ENCODE assay signal across 19 cellular contexts in the genomic region with DNA sequence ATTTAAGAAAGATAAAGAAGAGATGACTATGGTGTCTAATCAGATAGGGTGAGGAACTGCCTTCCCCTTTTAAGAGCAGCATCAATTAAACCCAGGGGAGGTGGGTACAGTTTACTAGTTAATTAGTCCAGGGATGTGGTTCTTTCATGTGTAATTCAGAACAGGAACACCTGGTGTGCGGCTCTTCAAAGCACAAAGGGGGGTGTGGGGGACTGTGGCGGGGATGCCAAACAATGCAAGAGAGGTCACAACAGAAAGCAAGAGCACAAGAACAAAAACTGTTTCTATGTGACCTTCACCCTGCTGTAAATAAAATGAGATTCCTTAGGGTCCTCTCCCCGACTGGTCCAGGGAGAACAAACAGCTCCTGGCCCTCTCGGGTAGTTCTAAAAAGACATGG.
A peak's percentile ranks its signal among the peaks of the same experiment; 100 is the strongest.
DNase-seq lines count a peak whose midpoint lies in the region; ATAC-seq lines count a peak whose summit lies in the region.
"Had no signal": no experiment of that assay in that cellular context is flagged by ENCODE, and none has a peak within 500 bp of the region (broad histone marks: within the 10 kb centered on the region; RNA-seq: fewer than 3 reads in every experiment).

No MANE protein-coding gene starts in this region.

- H3K9me3 ChIP-seq in HUES48 (ENCODE audit: control insufficient read depth, insufficient read depth, low read length) (no peaks in the 10 kb centered on the region), T-helper 17 cell (ENCODE audit: control insufficient read depth, low read length, poor library complexity, severe bottlenecking) (no peaks in the 10 kb centered on the region)
- H3K9me3 ChIP-seq: SK-N-SH, stomach had no signal

- peak overlapping the region; percentile 63 for H3K27ac ChIP-seq in HUES48 (ENCODE audit: low read depth, low read length)
- H3K27ac ChIP-seq: cardiac muscle cell, stomach had no signal

- H3K9ac ChIP-seq in HUES48 (ENCODE audit: low read depth, low read length): no peak overlapping the region
- H3K9ac ChIP-seq: SK-N-SH had no signal

- peaks cover 28% of the 10 kb centered on the region for H3K4me1 ChIP-seq in HUES48 (ENCODE audit: control insufficient read depth, insufficient read depth, low read length)

- no peak overlapping the region for H3K4me3 ChIP-seq in HUES48 (ENCODE audit: low read depth, low read length)
- H3K4me3 ChIP-seq: cardiac muscle cell, stomach had no signal

- H3K36me3 ChIP-seq in HUES48 (ENCODE audit: control insufficient read depth, insufficient read depth, low read length): no peaks in the 10 kb centered on the region
- H3K36me3 ChIP-seq: cardiac muscle cell, stomach had no signal

- H3K36me3 Mint-ChIP-seq in T-helper 17 cell (ENCODE audit: low read depth): no peaks in the 10 kb centered on the region
- H3K36me3 Mint-ChIP-seq: natural killer cell had no signal

- no peak for ATAC-seq in GM19395 (IDR thresholded peaks at IDR 0.05; ENCODE audit: unreplicated experiment)
- no peak for ATAC-seq in T-helper 17 cell
- ATAC-seq: activated T-cell treated with anti-CD3 and anti-CD28 coated beads, Interleukin-2, amount 50 U/mL, for 72 hours; natural killer cell had no signal

- no peaks in the 10 kb centered on the region for H3K27me3 Mint-ChIP-seq in T-helper 17 cell
- H3K27me3 Mint-ChIP-seq: CD4-positive, alpha-beta T cell had no signal

- H3K4me3 Mint-ChIP-seq in T-helper 17 cell: no peak overlapping the region
- H3K4me3 Mint-ChIP-seq: activated T-cell treated with anti-CD3 and anti-CD28 coated beads, Interleukin-2, amount 50 U/mL, for 72 hours; CD4-positive, alpha-beta T cell; HFFc6; natural killer cell had no signal

- peaks cover 31% of the 10 kb centered on the region for H3K27me3 ChIP-seq in HUES48 (ENCODE audit: control insufficient read depth, insufficient read depth, low read length)
- H3K27me3 ChIP-seq: cardiac muscle cell, stomach had no signal

- DNase-seq in COLO668 (lab: John Stamatoyannopoulos, UW; ENCODE audit: unreplicated experiment) (peak; percentile 35), NCI-H2171 (lab: John Stamatoyannopoulos, UW) (peak; percentile 36), iPS DF 19.7 (ENCODE audit: low read depth, low spot score) (peak; percentile 64), head of caudate nucleus (no peak), T-helper 17 cell (no peak)
- no peak for DNase-seq in stimulated activated CD4-positive, alpha-beta T cell treated with anti-CD3 and anti-CD28 coated beads, Interleukin-4, amount 100 ng/mL, for 24 hours
- DNase-seq: activated T-cell treated with anti-CD3 and anti-CD28 coated beads, Interleukin-2, amount 50 U/mL, for 72 hours; CD4-positive, alpha-beta T cell; effector CD8-positive, alpha-beta T cell; HFFc6; hippocampal formation; KG1; natural killer cell; NCI-H1694 treated with DMSO at 0.1 percent for 48 hours; SK-N-SH; stomach had no signal

- H3K27ac Mint-ChIP-seq in T-helper 17 cell: no peak overlapping the region
- H3K27ac Mint-ChIP-seq: activated T-cell treated with anti-CD3 and anti-CD28 coated beads, Interleukin-2, amount 50 U/mL, for 72 hours; CD4-positive, alpha-beta T cell; HFFc6; natural killer cell had no signal

- intact Hi-C loops in head of caudate nucleus (cut with DNase I): no loop called here

- H3K4me1 Mint-ChIP-seq in T-helper 17 cell: no peaks in the 10 kb centered on the region
- H3K4me1 Mint-ChIP-seq: natural killer cell had no signal

Comparison
In these comparisons a context has a peak if more than half of its experiments do, and no peak if none do; other contexts are left out.
1. DNase-seq: peak in COLO668 (single experiment), NCI-H2171 (single experiment) and iPS DF 19.7 (single experiment); none in stimulated activated CD4-positive, alpha-beta T cell treated with anti-CD3 and anti-CD28 coated beads, Interleukin-4, amount 100 ng/mL, for 24 hours (single experiment), head of caudate nucleus (0 of 42) and T-helper 17 cell (0 of 3).